ENCODE assay signal across 8 cellular contexts in genomic region chr17:63826468-63827001, GRCh38. TPM values are rescaled to one million over a fixed set of nuclear protein-coding genes. Genes with fewer than 3 reads are reported as not detected.
A peak's percentile ranks its signal among the peaks of the same experiment; 100 is the strongest.
DNase-seq lines count a peak whose midpoint lies in the region; ATAC-seq and TF ChIP-seq lines count a peak whose summit lies in the region.

No MANE protein-coding gene starts in this region.

- H3K4me3 ChIP-seq in H7 (ENCODE audit: insufficient read depth, low read depth, low read length) (peak overlapping the region; percentile 96), esophagus muscularis mucosa (peak overlapping the region; percentile 82 to 92 (median 87))

- peak; percentile 36 for DNase-seq in AG20443 (ENCODE audit: low spot score)
- peak; percentile 44 for DNase-seq in H7
- no peak for DNase-seq in esophagus muscularis mucosa (ENCODE audit: extremely low spot score)
- DNase-seq in neural crest cell (ENCODE audit: low read depth, low spot score), result no peak
- no peak for DNase-seq in RKO (ENCODE audit: low spot score)
- DNase-seq in foreskin melanocyte, result no peak
- DNase-seq in T-helper 9 cell, result no peak

- H3K4me3 Mint-ChIP-seq in neural crest cell, result peak overlapping the region; percentile 99

- H3K27ac ChIP-seq in esophagus muscularis mucosa (replicated peaks in 1 of 4), result peak overlapping the region; percentile 88 to 94 (median 90)

- no peaks in the 10 kb centered on the region for H3K9me3 Mint-ChIP-seq in neural crest cell

- ATAC-seq in SK-N-SH treated with all-trans-retinoic acid at 6 μM for 48 hours, result peak; percentile 20

- peaks cover 23 to 47% (median 39%) of the 10 kb centered on the region in 4 donors for H3K4me1 ChIP-seq in esophagus muscularis mucosa

- TF ChIP-seq EP300 in esophagus muscularis mucosa (IDR thresholded peaks at IDR 0.05), result no peak

- TF ChIP-seq POLR2A in esophagus muscularis mucosa (IDR thresholded peaks at IDR 0.05; ENCODE audit: low read depth), result no peak

- H3K36me3 Mint-ChIP-seq in neural crest cell (ENCODE audit: low read depth), result peaks cover 42% of the 10 kb centered on the region

- H3K27ac Mint-ChIP-seq in neural crest cell (ENCODE audit: unreplicated experiment), result peak overlapping the region; percentile 100

- H3K27me3 Mint-ChIP-seq in neural crest cell (ENCODE audit: low read depth), result peaks cover 3% of the 10 kb centered on the region

- peaks cover 39% of the 10 kb centered on the region for H3K4me1 Mint-ChIP-seq in neural crest cell

- H3K36me3 ChIP-seq in H7 (replicated peaks; ENCODE audit: control insufficient read depth, insufficient read depth, low read length) (peaks cover 54% of the 10 kb centered on the region), esophagus muscularis mucosa (peaks cover 55 to 72% (median 68%) of the 10 kb centered on the region in 4 donors)

- TF ChIP-seq CTCF in esophagus muscularis mucosa (IDR thresholded peaks at IDR 0.05) (no peak), neural crest cell (conservative IDR thresholded peaks at IDR 0.05) (no peak)

- 0% methylated on average over 14 of the region's 31 CpGs for WGBS in esophagus muscularis mucosa

- H3K9me3 ChIP-seq in esophagus muscularis mucosa, result no peaks in the 10 kb centered on the region

- intact Hi-C loops in esophagus muscularis mucosa (cut with DNase I), result loop anchor here (5.0 kb wide), 1 partner anchor 49 kb away; no protein-coding TSS in a partner anchor

- H3K27me3 ChIP-seq in H7 (ENCODE audit: control insufficient read depth, insufficient read depth, low read length) (no peaks in the 10 kb centered on the region), esophagus muscularis mucosa (no peaks in the 10 kb centered on the region)

TF ChIP-seq in SK-N-SH treated with all-trans-retinoic acid at 6 μM for 48 hours, 23 proteins besides CTCF, POLR2A, EP300 and RAD21:
- TF ChIP-seq PATZ1 (CRISPR knock-in tag; IDR thresholded peaks at IDR 0.05; ENCODE audit: borderline replicate concordance), result peak; percentile 15; the same call in 1 of the 2 replicates
- no peak for TF ChIP-seq ZNF8 (CRISPR knock-in tag; IDR thresholded peaks at IDR 0.05)

RNA-seq across cellular contexts. Expression of gene PSMC5, which starts 0.7 kb away (rescaled TPM):
- total RNA-seq in H7 (2014; rRNA removed; shearing (Covaris generic)), result 29.9 and 34.9 TPM in 2 replicates
- total RNA-seq in esophagus muscularis mucosa (100 to 1,000 TPM in 1 of 4 donors, 10 to 100 TPM in 3; 71.2 to 117 (median 92.1) TPM), neural crest cell (170 and 178 TPM in 2 replicates)

RNA-seq across cellular contexts. Expression of gene FTSJ3, which starts 0.9 kb away (rescaled TPM):
- total RNA-seq in H7 (2014; rRNA removed; shearing (Covaris generic)), result 30.0 and 54.1 TPM in 2 replicates
- total RNA-seq in esophagus muscularis mucosa (10 to 100 TPM; 46.8 to 72.4 (median 56.2) TPM), neural crest cell (57.4 and 59.9 TPM in 2 replicates)

RNA-seq across cellular contexts. Expression of gene SMARCD2, which starts 15.9 kb away (rescaled TPM):
- total RNA-seq in H7 (2014; rRNA removed; shearing (Covaris generic)), result 141 and 144 TPM in 2 replicates
- total RNA-seq in esophagus muscularis mucosa (100 to 1,000 TPM; 112 to 136 (median 127) TPM), neural crest cell (43.0 and 45.5 TPM in 2 replicates)

RNA-seq across cellular contexts. Expression of gene CSH2, which starts 46.9 kb away (rescaled TPM):
- total RNA-seq in H7 (2014; rRNA removed; shearing (Covaris generic)), result not detected in 2 replicates
- total RNA-seq in esophagus muscularis mucosa, result not detected
- total RNA-seq in neural crest cell, result not detected in 2 replicates

RNA-seq across cellular contexts. Expression of gene DDX42, which starts 52.6 kb away (rescaled TPM):
- 34.5 and 41.8 TPM in 2 replicates for total RNA-seq in H7 (2014; rRNA removed; shearing (Covaris generic))
- total RNA-seq in esophagus muscularis mucosa (10 to 100 TPM; 80.4 to 93.9 (median 84.3) TPM), neural crest cell (160 and 161 TPM in 2 replicates)

Comparison
In these comparisons a context has a peak if more than half of its experiments do, and no peak if none do; other contexts are left out.
1. DNase-seq: peak in AG20443 (single experiment) and H7 (single experiment); none in esophagus muscularis mucosa (single experiment), neural crest cell (single experiment), RKO (single experiment), foreskin melanocyte (single experiment) and T-helper 9 cell (single experiment).